Comparison of ENCODE assay signal across 20 cellular contexts in the genomic region with DNA sequence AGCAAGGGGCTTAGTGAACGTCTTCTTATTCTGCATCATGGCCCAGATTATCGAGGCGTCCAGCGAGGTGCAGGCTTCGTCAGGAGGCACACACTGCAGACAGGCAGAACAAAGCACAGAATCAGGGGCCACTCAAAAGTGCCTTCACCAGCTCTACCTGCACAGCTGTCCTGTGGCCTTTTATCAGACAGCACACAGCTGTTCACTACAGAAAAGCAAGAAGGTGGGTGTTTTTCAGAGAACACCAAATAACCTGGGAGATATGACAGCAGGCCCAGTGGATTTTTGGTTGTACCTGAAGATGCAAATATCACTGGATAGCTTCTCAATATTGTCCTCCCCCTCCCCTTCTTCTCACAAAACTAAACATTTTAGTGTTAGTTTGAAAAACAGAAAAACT.
DNase-seq lines count a peak whose midpoint lies in the region; ATAC-seq and TF ChIP-seq lines count a peak whose summit lies in the region.
"Had no signal": no experiment of that assay in that cellular context is flagged by ENCODE, and none has a peak within 500 bp of the region (broad histone marks: within the 10 kb centered on the region; RNA-seq: fewer than 3 reads in every experiment).

No MANE protein-coding gene starts in this region.

- no peak overlapping the region for H2BK15ac ChIP-seq in mesenchymal stem cell (ENCODE audit: low read depth, poor library complexity, severe bottlenecking)

- H3K14ac ChIP-seq in mesenchymal stem cell (ENCODE audit: low read length in 2 of 2), result no peak overlapping the region

- intact Hi-C loops in left ventricle myocardium inferior (cut with micrococcal nuclease), result no loop called here
- intact Hi-C loops in heart left ventricle (cut with DNase I), result loop anchor here in 4 of 10 donors (5.0 to 10.0 kb wide), 5 partner anchors 104 to 194 kb away; no protein-coding TSS in a partner anchor

- no peak overlapping the region for H3K18ac ChIP-seq in mesenchymal stem cell (ENCODE audit: low read depth in 1 of 2, low read length in 2 of 2)

- peak overlapping the region; percentile 4 for H3K27ac Mint-ChIP-seq in stimulated activated naive B cell treated with anti-CD40 and anti-IgM and Interleukin-4, amounts not matched to agents 10 μg/mL and 1 μg/mL and 100 μg/mL, for 72 hours
- H3K27ac Mint-ChIP-seq: CD8-positive, alpha-beta T cell; HFFc6 had no signal

- 70 to 90% (median 85%) methylated on average over 1 to 5 of the region's 5 CpGs for WGBS in heart left ventricle, 4 donors
- WGBS in mesenchymal stem cell, result 96% methylated on average over 5 of the region's 5 CpGs

- no peak overlapping the region; a peak in 1 of 22 replicates for H3K4me2 ChIP-seq in BLaER1 treated with 17β-estradiol and CSF1 and Interleukin-3, amounts not matched to agents 10 nM and 100 nM
- H3K4me2 ChIP-seq in mesenchymal stem cell (ENCODE audit: low read length, poor library complexity, severe bottlenecking), result no peak overlapping the region
- H3K4me2 ChIP-seq: A549 had no signal

- no peaks in the 10 kb centered on the region for H3K27me3 ChIP-seq in left ventricle myocardium inferior (ENCODE audit: low read depth)
- H3K27me3 ChIP-seq in heart left ventricle, result no peaks in the 10 kb centered on the region
- no peaks in the 10 kb centered on the region for H3K27me3 ChIP-seq in BLaER1 treated with 17β-estradiol and CSF1 and Interleukin-3, amounts not matched to agents 10 nM and 100 nM
- no peaks in the 10 kb centered on the region for H3K27me3 ChIP-seq in mesenchymal stem cell (ENCODE audit: control insufficient read depth in 1 of 2, insufficient read depth in 1 of 2, low read length in 2 of 2)
- H3K27me3 ChIP-seq: BLaER1 had no signal

- H3K9me3 ChIP-seq in left ventricle myocardium inferior (replicated peaks) (no peaks in the 10 kb centered on the region), heart left ventricle (no peaks in the 10 kb centered on the region), mesenchymal stem cell (ENCODE audit: control insufficient read depth, low read length) (no peaks in the 10 kb centered on the region)
- peaks cover 0 to 10% (median 0%) of the 10 kb centered on the region in 11 experiments; a peak in 5 of 22 replicates for H3K9me3 ChIP-seq in BLaER1 treated with 17β-estradiol and CSF1 and Interleukin-3, amounts not matched to agents 10 nM and 100 nM (replicated peaks in 1 of 11)
- H3K9me3 ChIP-seq: A549, BLaER1 had no signal

- no peaks in the 10 kb centered on the region for H3K79me1 ChIP-seq in mesenchymal stem cell (replicated peaks; ENCODE audit: low read length, poor library complexity, severe bottlenecking)

- peaks cover 0 to 4% of the 10 kb centered on the region in 2 donors for H3K27me3 Mint-ChIP-seq in stimulated activated naive B cell treated with anti-CD40 and anti-IgM and Interleukin-4, amounts not matched to agents 10 μg/mL and 1 μg/mL and 100 μg/mL, for 72 hours

- H3K4me1 ChIP-seq in left ventricle myocardium inferior, result peaks cover 85% of the 10 kb centered on the region
- H3K4me1 ChIP-seq in heart left ventricle, result peaks cover 0 to 62% (median 27%) of the 10 kb centered on the region in 12 donors
- peaks cover 40 to 51% (median 47%) of the 10 kb centered on the region in 10 experiments for H3K4me1 ChIP-seq in BLaER1 treated with 17β-estradiol and CSF1 and Interleukin-3, amounts not matched to agents 10 nM and 100 nM
- peaks cover 2% of the 10 kb centered on the region for H3K4me1 ChIP-seq in mesenchymal stem cell (ENCODE audit: control insufficient read depth, insufficient read depth, low read depth, low read length)
- H3K4me1 ChIP-seq: A549 had no signal

- H3K9ac ChIP-seq in BLaER1 treated with 17β-estradiol and CSF1 and Interleukin-3, amounts not matched to agents 10 nM and 100 nM, result no peak overlapping the region
- H3K9ac ChIP-seq in mesenchymal stem cell (ENCODE audit: low read length), result peak overlapping the region; percentile 20
- H3K9ac ChIP-seq: BLaER1 had no signal

- H3K36me3 Mint-ChIP-seq in stimulated activated naive B cell treated with anti-CD40 and anti-IgM and Interleukin-4, amounts not matched to agents 10 μg/mL and 1 μg/mL and 100 μg/mL, for 72 hours, result no peaks in the 10 kb centered on the region

- no peak for ATAC-seq in heart left ventricle
- ATAC-seq in stimulated activated naive B cell treated with anti-CD40 and anti-IgM and Interleukin-4, amounts not matched to agents 10 μg/mL and 1 μg/mL and 100 μg/mL, for 72 hours (replicated peaks), result no peak
- ATAC-seq: A549; CD8-positive, alpha-beta T cell; HCT116 had no signal

- H3K4me3 ChIP-seq in left ventricle myocardium inferior, result no peak overlapping the region
- H3K4me3 ChIP-seq in heart left ventricle, result no peak overlapping the region
- no peak overlapping the region for H3K4me3 ChIP-seq in BLaER1 treated with 17β-estradiol and CSF1 and Interleukin-3, amounts not matched to agents 10 nM and 100 nM
- H3K4me3 ChIP-seq in mesenchymal stem cell (ENCODE audit: insufficient read depth in 1 of 2, low read depth in 1 of 2, low read length in 2 of 2), result no peak overlapping the region
- H3K4me3 ChIP-seq: A549, BLaER1 had no signal

- H4K91ac ChIP-seq in mesenchymal stem cell (ENCODE audit: low read length), result no peak overlapping the region

- no peaks in the 10 kb centered on the region for H4K20me1 ChIP-seq in BLaER1 treated with 17β-estradiol and CSF1 and Interleukin-3, amounts not matched to agents 10 nM and 100 nM
- H4K20me1 ChIP-seq: BLaER1 had no signal

- TF ChIP-seq CTCF in left ventricle myocardium inferior (IDR thresholded peaks at IDR 0.05; ENCODE audit: borderline replicate concordance), result no peak
- no peak for TF ChIP-seq CTCF in heart left ventricle (IDR thresholded peaks at IDR 0.05)

- no peak for TF ChIP-seq POLR2A in heart left ventricle (IDR thresholded peaks at IDR 0.05)

- no peak for DNase-seq in left ventricle myocardium inferior
- DNase-seq in heart left ventricle, result no peak
- no peak for DNase-seq in mesenchymal stem cell
- no peak for DNase-seq in stimulated activated naive B cell treated with anti-CD40 and anti-IgM and Interleukin-4, amounts not matched to agents 10 μg/mL and 1 μg/mL and 100 μg/mL, for 72 hours
- no peak for DNase-seq in activated CD8-positive, alpha-beta memory T cell treated with anti-CD3 and anti-CD28 coated beads, Interleukin-2, amount 50 U/mL, for 48 hours
- no peak for DNase-seq in NCI-H524 (lab: John Stamatoyannopoulos, UW)
- DNase-seq: Calu3; CD8-positive, alpha-beta T cell; DMS79 treated with DMSO at 0.1 percent for 48 hours; GF-D8; GOT3; H7; HFFc6; IMR-90 had no signal

- H3K36me3 ChIP-seq in left ventricle myocardium inferior, result peaks cover 46% of the 10 kb centered on the region
- H3K36me3 ChIP-seq in heart left ventricle, result peaks cover 0 to 65% (median 13%) of the 10 kb centered on the region in 9 donors
- H3K36me3 ChIP-seq in BLaER1 treated with 17β-estradiol and CSF1 and Interleukin-3, amounts not matched to agents 10 nM and 100 nM, result peaks cover 0 to 36% (median 20%) of the 10 kb centered on the region in 11 experiments; a peak in 16 of 22 replicates
- H3K36me3 ChIP-seq in mesenchymal stem cell (ENCODE audit: control insufficient read depth in 1 of 2, insufficient read depth in 2 of 2, low read depth in 1 of 2, low read length in 2 of 2), result peaks cover 15 to 98% of the 10 kb centered on the region in 2 experiments

- no peak overlapping the region for H2BK5ac ChIP-seq in mesenchymal stem cell (ENCODE audit: low read depth, low read length, poor library complexity, severe bottlenecking)

- H3K4me3 Mint-ChIP-seq in stimulated activated naive B cell treated with anti-CD40 and anti-IgM and Interleukin-4, amounts not matched to agents 10 μg/mL and 1 μg/mL and 100 μg/mL, for 72 hours, result no peak overlapping the region
- H3K4me3 Mint-ChIP-seq: CD8-positive, alpha-beta T cell; HFFc6 had no signal

- H2AFZ ChIP-seq in mesenchymal stem cell (ENCODE audit: low read depth, low read length), result no peak overlapping the region

- peak overlapping the region; percentile 83 for H3K27ac ChIP-seq in left ventricle myocardium inferior (replicated peaks)
- peak overlapping the region in 4 of 12 donors; percentile 63 to 85 (median 70) for H3K27ac ChIP-seq in heart left ventricle
- H3K27ac ChIP-seq in BLaER1 treated with 17β-estradiol and CSF1 and Interleukin-3, amounts not matched to agents 10 nM and 100 nM, result peak overlapping the region in 6 of 11 experiments; percentile 82 to 94 (median 92); a peak in 4 of 22 replicates
- no peak overlapping the region for H3K27ac ChIP-seq in mesenchymal stem cell (ENCODE audit: low read length, poor library complexity, severe bottlenecking)
- H3K27ac ChIP-seq: 22Rv1, A549, BLaER1, HL-60 had no signal

- no peaks in the 10 kb centered on the region for H3K9me3 Mint-ChIP-seq in stimulated activated naive B cell treated with anti-CD40 and anti-IgM and Interleukin-4, amounts not matched to agents 10 μg/mL and 1 μg/mL and 100 μg/mL, for 72 hours
- H3K9me3 Mint-ChIP-seq: CD8-positive, alpha-beta T cell; HFFc6 had no signal

- H2BK12ac ChIP-seq in mesenchymal stem cell (ENCODE audit: low read length in 2 of 2), result no peak overlapping the region

- no peak overlapping the region for H2AK5ac ChIP-seq in mesenchymal stem cell (ENCODE audit: low read length, severe bottlenecking)

- no peak overlapping the region for H2BK120ac ChIP-seq in mesenchymal stem cell (ENCODE audit: low read depth, low read length)

- no peak overlapping the region for H3K23ac ChIP-seq in mesenchymal stem cell (ENCODE audit: low read length in 2 of 2)

- H4K8ac ChIP-seq in mesenchymal stem cell (ENCODE audit: low read length), result no peak overlapping the region

- no peak overlapping the region for H3K4ac ChIP-seq in mesenchymal stem cell (ENCODE audit: low read depth in 1 of 2, low read length in 2 of 2)

- peaks cover 7 to 17% of the 10 kb centered on the region in 2 donors for H3K4me1 Mint-ChIP-seq in stimulated activated naive B cell treated with anti-CD40 and anti-IgM and Interleukin-4, amounts not matched to agents 10 μg/mL and 1 μg/mL and 100 μg/mL, for 72 hours
